ENCODE assay signal across 30 cellular contexts in genomic region chr10:120984221-120984620, GRCh38.
"Had no signal": no experiment of that assay in that cellular context is flagged by ENCODE, and none has a peak within 500 bp of the region (broad histone marks: within the 10 kb centered on the region; RNA-seq: fewer than 3 reads in every experiment).

No MANE protein-coding gene starts in this region.

- H3K4me1 ChIP-seq: SJSA1 had no signal

- H3K4me3 Mint-ChIP-seq: activated CD4-positive, alpha-beta T cell treated with anti-CD3 and anti-CD28 coated beads, Interleukin-2, amount 10 ng/mL, durations not matched to agents 24 days and 14 days; activated CD8-positive, alpha-beta T cell treated with anti-CD3 and anti-CD28 coated beads for 36 hours; activated naive CD8-positive, alpha-beta T cell treated with anti-CD3 and anti-CD28 coated beads for 36 hours; activated T-cell treated with anti-CD3 and anti-CD28 coated beads, Interleukin-2, amount 50 U/mL, for 72 hours; activated T-helper 17 cell treated with anti-CD3 and anti-CD28 coated beads, Interleukin-2, amount 50 U/mL, for 72 hours; central memory CD8-positive, alpha-beta T cell; T-helper 1 cell treated with Interleukin-12 subunit alpha and Interleukin-12 subunit beta and Interleukin-4 antibody, amounts not matched to agents 30 μg/mL and 1 μg/mL, for 36 hours; T-helper 2 cell treated with Interferon-gamma antibody and Interleukin-4, amounts not matched to agents 5 μg/mL and 100 μg/mL, for 36 hours had no signal

- H3K36me3 ChIP-seq: brain microvascular endothelial cell, SJSA1 had no signal

- DNase-seq: activated CD4-positive, alpha-beta T cell treated with anti-CD3 and anti-CD28 coated beads, Interleukin-2, amount 10 ng/mL, durations not matched to agents 24 days and 14 days; activated CD4-positive, alpha-beta T cell treated with anti-CD3 and anti-CD28 coated beads, Interleukin-2, amount 50 U/mL, for 4 hours; activated CD8-positive, alpha-beta T cell treated with anti-CD3 and anti-CD28 coated beads for 36 hours; activated effector memory CD4-positive, alpha-beta T cell treated with anti-CD3 and anti-CD28 coated beads, Interleukin-2, amount 50 U/mL, for 16 hours; activated naive CD4-positive, alpha-beta T cell; activated naive CD4-positive, alpha-beta T cell treated with anti-CD3 and anti-CD28 coated beads, Interleukin-2, amount 50 U/mL, for 16 hours; activated naive CD8-positive, alpha-beta T cell treated with anti-CD3 and anti-CD28 coated beads for 36 hours; activated T-cell treated with anti-CD3 and anti-CD28 coated beads, Interleukin-2, amount 50 U/mL, for 1 hour; activated T-cell treated with anti-CD3 and anti-CD28 coated beads, Interleukin-2, amount 50 U/mL, for 72 hours; amniotic stem cell; aorta; brain microvascular endothelial cell; NCI-H1092 treated with DMSO at 0.1 percent for 48 hours; NCI-H1417 treated with DMSO at 0.1 percent for 48 hours; NCI-H187 treated with DMSO at 0.1 percent for 48 hours; NCI-H2081; NCI-H2171 treated with DMSO at 0.1 percent for 48 hours; NCI-H2227 treated with DMSO at 0.1 percent for 48 hours; NCI-H446; NCI-H524; NCI-H69; NCI-H82; SHP77 treated with DMSO at 0.1 percent for 48 hours; SK-N-SH had no signal

- H3K36me3 Mint-ChIP-seq: activated naive CD8-positive, alpha-beta T cell treated with anti-CD3 and anti-CD28 coated beads for 36 hours had no signal

- H3K4me2 ChIP-seq: SK-N-SH had no signal

- H3K4me3 ChIP-seq: SJSA1 had no signal

- H3K27ac ChIP-seq: brain microvascular endothelial cell, SJSA1 had no signal

- H3K27me3 ChIP-seq: SJSA1 had no signal

- H3K27ac Mint-ChIP-seq: activated CD4-positive, alpha-beta T cell treated with anti-CD3 and anti-CD28 coated beads, Interleukin-2, amount 10 ng/mL, durations not matched to agents 24 days and 14 days; activated CD8-positive, alpha-beta T cell treated with anti-CD3 and anti-CD28 coated beads for 36 hours; activated naive CD8-positive, alpha-beta T cell treated with anti-CD3 and anti-CD28 coated beads for 36 hours; activated T-cell treated with anti-CD3 and anti-CD28 coated beads, Interleukin-2, amount 50 U/mL, for 72 hours; activated T-helper 17 cell treated with anti-CD3 and anti-CD28 coated beads, Interleukin-2, amount 50 U/mL, for 72 hours; T-helper 1 cell treated with Interleukin-12 subunit alpha and Interleukin-12 subunit beta and Interleukin-4 antibody, amounts not matched to agents 30 μg/mL and 1 μg/mL, for 36 hours; T-helper 2 cell treated with Interferon-gamma antibody and Interleukin-4, amounts not matched to agents 5 μg/mL and 100 μg/mL, for 36 hours had no signal

- H3K4me1 Mint-ChIP-seq: activated CD4-positive, alpha-beta T cell treated with anti-CD3 and anti-CD28 coated beads, Interleukin-2, amount 10 ng/mL, durations not matched to agents 24 days and 14 days had no signal

- H3K9me3 ChIP-seq: SJSA1, SK-N-SH had no signal

- ATAC-seq: activated CD8-positive, alpha-beta T cell treated with anti-CD3 and anti-CD28 coated beads for 36 hours; activated T-cell treated with anti-CD3 and anti-CD28 coated beads, Interleukin-2, amount 50 U/mL, for 72 hours; activated T-helper 17 cell treated with anti-CD3 and anti-CD28 coated beads, Interleukin-2, amount 50 U/mL, for 72 hours; Panc1 had no signal

- H3K9ac ChIP-seq: SK-N-SH had no signal
